ENCODE assay signal across 30 cellular contexts in the genomic region with DNA sequence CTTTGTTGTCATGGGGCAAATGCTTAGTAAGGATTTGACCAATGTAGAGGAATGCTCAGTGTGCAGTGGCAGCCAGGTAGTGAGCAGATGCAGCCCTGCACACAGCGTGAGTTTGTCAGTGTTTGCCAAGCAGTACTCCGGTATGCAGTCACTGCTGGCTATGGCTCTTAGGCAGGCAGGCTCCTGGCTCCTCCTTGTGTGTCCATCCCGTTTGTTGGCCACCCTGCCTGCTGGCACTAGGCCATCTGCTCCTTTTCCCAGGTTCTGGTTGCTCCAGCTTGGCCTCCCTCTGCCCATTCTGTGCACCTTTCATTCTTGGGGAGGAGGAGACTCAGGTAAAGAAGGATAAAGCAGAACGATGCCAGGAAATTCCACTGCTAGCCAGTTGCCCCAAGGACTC.
"Had no signal": no experiment of that assay in that cellular context is flagged by ENCODE, and none has a peak within 500 bp of the region (broad histone marks: within the 10 kb centered on the region; RNA-seq: fewer than 3 reads in every experiment).

No MANE protein-coding gene starts in this region.

- H3K4me3 Mint-ChIP-seq: mesothelial cell of epicardium; naive B cell; natural killer cell; nephron progenitor cell; stimulated activated naive B cell treated with anti-CD40 and anti-IgM and Interleukin-4, amounts not matched to agents 10 μg/mL and 1 μg/mL and 100 μg/mL, for 72 hours had no signal

- H3K27ac ChIP-seq: heart left ventricle, left lung, lower lobe of right lung, ovary, skin epidermis, stomach, testis, tibial artery, uterus had no signal

- H3K36me3 ChIP-seq: heart left ventricle, left lung, lower lobe of right lung, ovary, stomach, tibial artery, uterus had no signal

- H3K27me3 Mint-ChIP-seq: naive B cell; progenitor cell of endocrine pancreas; stimulated activated naive B cell treated with anti-CD40 and anti-IgM and Interleukin-4, amounts not matched to agents 10 μg/mL and 1 μg/mL and 100 μg/mL, for 72 hours had no signal

- H3K27ac Mint-ChIP-seq: mesothelial cell of epicardium; naive B cell; natural killer cell; nephron progenitor cell; progenitor cell of endocrine pancreas; stimulated activated naive B cell treated with anti-CD40 and anti-IgM and Interleukin-4, amounts not matched to agents 10 μg/mL and 1 μg/mL and 100 μg/mL, for 72 hours had no signal

- H3K4me3 ChIP-seq: heart left ventricle, left lung, lower lobe of right lung, ovary, skin epidermis, stomach, testis, tibial artery, uterus had no signal

- H3K9me3 Mint-ChIP-seq: mesothelial cell of epicardium; naive B cell; natural killer cell; nephron progenitor cell; stimulated activated naive B cell treated with anti-CD40 and anti-IgM and Interleukin-4, amounts not matched to agents 10 μg/mL and 1 μg/mL and 100 μg/mL, for 72 hours had no signal

- H3K36me3 Mint-ChIP-seq: mesothelial cell of epicardium; naive B cell; natural killer cell; stimulated activated naive B cell treated with anti-CD40 and anti-IgM and Interleukin-4, amounts not matched to agents 10 μg/mL and 1 μg/mL and 100 μg/mL, for 72 hours had no signal

- H3K4me1 Mint-ChIP-seq: mesothelial cell of epicardium; naive B cell; natural killer cell; nephron progenitor cell; stimulated activated naive B cell treated with anti-CD40 and anti-IgM and Interleukin-4, amounts not matched to agents 10 μg/mL and 1 μg/mL and 100 μg/mL, for 72 hours had no signal

- H3K9me3 ChIP-seq: heart left ventricle, left lung, lower lobe of right lung, ovary, stomach, testis, tibial artery, uterus had no signal

- H3K27me3 ChIP-seq: heart left ventricle, left lung, ovary, stomach, testis, tibial artery, uterus had no signal

- H3K4me1 ChIP-seq: heart left ventricle, left lung, lower lobe of right lung, stomach, testis, tibial artery, uterus had no signal

- DNase-seq: heart left ventricle; hypothalamus; islet precursor cell; kidney glomerular epithelial cell; left cardiac atrium; left lung; lower lobe of right lung; mammary epithelial cell; mesenchymal stem cell; naive B cell; natural killer cell; nephron progenitor cell; ovary; retina; right cardiac atrium; stimulated activated CD4-positive, alpha-beta T cell treated with anti-CD3 and anti-CD28 coated beads, Interleukin-12 subunit alpha, Interleukin-12 subunit beta, amount 100 ng/mL, for 4 hours; stimulated activated CD4-positive, alpha-beta T cell treated with anti-CD3 and anti-CD28 coated beads, Interleukin-15, amount 100 ng/mL, for 24 hours; stimulated activated CD4-positive, alpha-beta T cell treated with anti-CD3 and anti-CD28 coated beads, Interleukin-2, amount 100 ng/mL, for 24 hours; stimulated activated CD4-positive, alpha-beta T cell treated with anti-CD3 and anti-CD28 coated beads, Interleukin-4, amount 100 ng/mL, for 1 hour; stimulated activated naive B cell treated with anti-CD40 and anti-IgM and Interleukin-4, amounts not matched to agents 10 μg/mL and 1 μg/mL and 100 μg/mL, for 72 hours; stimulated activated naive CD8-positive, alpha-beta T cell treated with anti-CD3 and anti-CD28 coated beads, Interleukin-15, Interleukin-2, amounts not matched to agents 100 U/mL and 50 U/mL, for 24 hours; stomach; testis; tibial artery; trophoblast cell; uterus had no signal

- ATAC-seq: heart left ventricle; left cardiac atrium; left lung; natural killer cell; right cardiac atrium; sciatic nerve; stimulated activated naive B cell treated with anti-CD40 and anti-IgM and Interleukin-4, amounts not matched to agents 10 μg/mL and 1 μg/mL and 100 μg/mL, for 72 hours; stimulated activated naive CD8-positive, alpha-beta T cell treated with anti-CD3 and anti-CD28 coated beads, Interleukin-15, Interleukin-2, amounts not matched to agents 100 U/mL and 50 U/mL, for 24 hours had no signal
